Comparison of ENCODE assay signal across 8 cellular contexts in genomic region chr1:86396503-86396900, GRCh38. TPM values are rescaled to one million over a fixed set of nuclear protein-coding genes. Genes with fewer than 3 reads are reported as not detected.
A peak's percentile ranks its signal among the peaks of the same experiment; 100 is the strongest.
DNase-seq lines count a peak whose midpoint lies in the region; ATAC-seq and TF ChIP-seq lines count a peak whose summit lies in the region.

No MANE protein-coding gene starts in this region.

- H3K79me2 ChIP-seq in KMS-11 (ENCODE audit: insufficient read depth, low read depth) (no peaks in the 10 kb centered on the region), mammary epithelial cell (ENCODE audit: insufficient read depth, low read length) (peaks cover 42% of the 10 kb centered on the region)

- DNase-seq in GDM1 (lab: John Stamatoyannopoulos, UW) (peak; percentile 10), mammary epithelial cell (no peak), nucleus accumbens (lab: John Stamatoyannopoulos, UW) (no peak), cortex of kidney (lab: John Stamatoyannopoulos, UW) (no peak)
- DNase-seq in stimulated activated CD4-positive, alpha-beta T cell treated with anti-CD3 and anti-CD28 coated beads, Interleukin-4, amount 100 ng/mL, for 1 hour: no peak

- 1% methylated on average over 7 of the region's 9 CpGs for WGBS in mammary epithelial cell (ENCODE audit: low coverage, missing lambda C conversion rate)

- H3K27me3 ChIP-seq in KMS-11 (ENCODE audit: insufficient read depth, low read depth) (no peaks in the 10 kb centered on the region), mammary epithelial cell (ENCODE audit: insufficient read depth, low read length) (no peaks in the 10 kb centered on the region), mucosa of rectum (ENCODE audit: control insufficient read depth in 2 of 2, insufficient read depth in 2 of 2, low read length in 2 of 2) (peaks cover 0 to 4% of the 10 kb centered on the region in 2 donors)

- H3K4me2 ChIP-seq in KMS-11 (peak overlapping the region; percentile 87), mammary epithelial cell (ENCODE audit: insufficient read depth, low read depth, low read length) (peak overlapping the region; percentile 89)

- H3K9ac ChIP-seq in KMS-11: peak overlapping the region; percentile 24; the same call in 1 of the 2 replicates
- H3K9ac ChIP-seq in mammary epithelial cell (ENCODE audit: insufficient read depth, low read length): peak overlapping the region; percentile 89
- peak overlapping the region; percentile 84 to 92 for H3K9ac ChIP-seq in mucosa of rectum (ENCODE audit: low read depth in 1 of 2, low read length in 2 of 2)

- H3K27ac ChIP-seq in KMS-11 (peak overlapping the region; percentile 20; the same call in 1 of the 2 replicates), mammary epithelial cell (ENCODE audit: insufficient read depth, low read depth, low read length) (peak overlapping the region; percentile 53), mucosa of rectum (ENCODE audit: low read depth in 2 of 2, low read length in 2 of 2) (peak overlapping the region; percentile 81 to 83)

- H3K4me3 ChIP-seq in KMS-11 (IDR thresholded peaks at IDR 0.05; ENCODE audit: insufficient read depth, low read depth, low read length): no peak overlapping the region
- H3K4me3 ChIP-seq in mammary epithelial cell (replicated peaks in 1 of 3; ENCODE audit: insufficient read depth in 1 of 3, low read depth in 2 of 3, low read length in 3 of 3): peak overlapping the region; percentile 51 to 67 (median 59)
- H3K4me3 ChIP-seq in mucosa of rectum (ENCODE audit: low read length in 2 of 2): peak overlapping the region; percentile 96 to 100

- H2AFZ ChIP-seq in KMS-11 (ENCODE audit: low read depth): peak overlapping the region; percentile 85
- H2AFZ ChIP-seq in mammary epithelial cell (ENCODE audit: low read depth, low read length): peak overlapping the region; percentile 86

- H3K9me3 ChIP-seq in mammary epithelial cell (replicated peaks; ENCODE audit: insufficient read depth, low read length): no peaks in the 10 kb centered on the region
- no peaks in the 10 kb centered on the region for H3K9me3 ChIP-seq in mucosa of rectum (ENCODE audit: control insufficient read depth in 2 of 2, low read length in 2 of 2)

- dilution Hi-C loops in mammary epithelial cell (cut with HindIII; ENCODE audit: low sequenced_read_pairs): no loop called here

- in situ Hi-C loops in mammary epithelial cell (cut with MboI; ENCODE audit: low sequenced_read_pairs in 2 of 2): loop anchor here in 1 of 2 donors (25.0 kb wide), 1 partner anchor 291 kb away; no protein-coding TSS in a partner anchor

- CTCF ChIA-PET in mammary epithelial cell (lab: Charles Lee; ENCODE audit: low non-redundant PET): interaction anchor here (0.6 kb wide), 2 partner anchors 78 to 308 kb away, joined by 3 to 4 read pairs; partner anchors contain the start of gene SH3GLB1

- no peak for TF ChIP-seq CTCF in KMS-11 (conservative IDR thresholded peaks at IDR 0.05; ENCODE audit: low read depth, low read length)
- TF ChIP-seq CTCF in mammary epithelial cell (conservative IDR thresholded peaks at IDR 0.05 in 1 of 2, IDR thresholded peaks at IDR 0.05 in 1 of 2; ENCODE audit: extremely low read depth in 1 of 2, insufficient read depth in 1 of 2, low read depth in 1 of 2, low read length in 2 of 2): no peak

- peak; percentile 28 for ATAC-seq in GM21529 (IDR thresholded peaks at IDR 0.05; ENCODE audit: unreplicated experiment)

- intact Hi-C loops in mammary epithelial cell (cut with micrococcal nuclease): loop anchor here (1.0 to 10.0 kb wide), 2 partner anchors 28 to 308 kb away; partner anchors contain the start of genes CLCA2 and SH3GLB1

- no peaks in the 10 kb centered on the region for H4K20me1 ChIP-seq in KMS-11 (ENCODE audit: insufficient read depth)
- no peaks in the 10 kb centered on the region for H4K20me1 ChIP-seq in mammary epithelial cell (ENCODE audit: insufficient read depth, low read length)

- H3K4me1 ChIP-seq in KMS-11 (ENCODE audit: low read depth, poor library complexity, severe bottlenecking) (peaks cover 4% of the 10 kb centered on the region), mammary epithelial cell (ENCODE audit: insufficient read depth, low read length) (peaks cover 6% of the 10 kb centered on the region), mucosa of rectum (ENCODE audit: control insufficient read depth in 2 of 2, insufficient read depth in 2 of 2, low read length in 2 of 2) (peaks cover 5 to 13% of the 10 kb centered on the region in 2 donors)

- BruUV-seq in mammary epithelial cell (replicated peaks; lab: Mats Ljungman, UMichigan): TSS peak; percentile 35

- no peaks in the 10 kb centered on the region for H3K36me3 ChIP-seq in KMS-11 (ENCODE audit: insufficient read depth)
- H3K36me3 ChIP-seq in mammary epithelial cell (ENCODE audit: insufficient read depth, low read length): no peaks in the 10 kb centered on the region
- no peaks in the 10 kb centered on the region for H3K36me3 ChIP-seq in mucosa of rectum (ENCODE audit: control insufficient read depth in 2 of 2, insufficient read depth in 2 of 2, low read length in 2 of 2)

RNA-seq across cellular contexts. Expression of gene ODF2L, which starts 0.4 kb away (rescaled TPM):
- total RNA-seq in mammary epithelial cell: 10 to 100 TPM; 43.0 to 55.2 TPM
- polyA plus RNA-seq in mammary epithelial cell: 7.2 TPM
- 0.78 TPM for polyA minus RNA-seq in mammary epithelial cell

RNA-seq across cellular contexts. Expression of gene CLCA2, which starts 27.5 kb away (rescaled TPM):
- 100 to 1,000 TPM; 188 to 224 TPM for total RNA-seq in mammary epithelial cell
- polyA plus RNA-seq in mammary epithelial cell: 220 TPM
- 141 TPM for polyA minus RNA-seq in mammary epithelial cell

Comparison
In these comparisons a context has a peak if more than half of its experiments do, and no peak if none do; other contexts are left out.
1. H3K27ac ChIP-seq: peak in every context shown above with its lines; median percentile 82 in mucosa of rectum; 53 in mammary epithelial cell; 20 in KMS-11.
2. H3K9ac ChIP-seq: peak in every context shown above with its lines; median percentile 89 in mammary epithelial cell; 88 in mucosa of rectum; 24 in KMS-11.